Comparison of ENCODE assay signal across 23 cellular contexts in genomic region chr17:3019761-3020160, GRCh38. TPM values are rescaled to one million over a fixed set of nuclear protein-coding genes. Genes with fewer than 3 reads are reported as not detected.
"Had no signal": no experiment of that assay in that cellular context is flagged by ENCODE, and none has a peak within 500 bp of the region (broad histone marks: within the 10 kb centered on the region; RNA-seq: fewer than 3 reads in every experiment).

No MANE protein-coding gene starts in this region.

- H3K27ac ChIP-seq: SJSA1, SK-N-MC had no signal

- H3K4me1 ChIP-seq: SJSA1 had no signal

- H3K27me3 ChIP-seq: SJSA1 had no signal

- H3K36me3 ChIP-seq: SJSA1 had no signal

- H3K4me3 ChIP-seq: SJSA1, SK-N-MC had no signal

- DNase-seq: KBM-7, MV-4-11, NCI-H1048, NCI-H1105, NCI-H1417, NCI-H1436 treated with DMSO at 0.1 percent for 48 hours, NCI-H1694, NCI-H187 treated with DMSO at 0.1 percent for 48 hours, NCI-H2081, NCI-H2107, NCI-H2227 treated with DMSO at 0.1 percent for 48 hours, NCI-H524, NCI-H69, NCI-H774, Right ventricle myocardium superior, RPMI8226, SIG-M5 had no signal

RNA-seq across cellular contexts. Expression of gene OR1D5, which starts 43.6 kb away (rescaled TPM):
- total RNA-seq: HT-29, LHCN-M2, MCF 10A, NCI-H460, Right ventricle myocardium superior, SJSA1 had no signal
